ENCODE assay signal across 1 cellular context in the genomic region with DNA sequence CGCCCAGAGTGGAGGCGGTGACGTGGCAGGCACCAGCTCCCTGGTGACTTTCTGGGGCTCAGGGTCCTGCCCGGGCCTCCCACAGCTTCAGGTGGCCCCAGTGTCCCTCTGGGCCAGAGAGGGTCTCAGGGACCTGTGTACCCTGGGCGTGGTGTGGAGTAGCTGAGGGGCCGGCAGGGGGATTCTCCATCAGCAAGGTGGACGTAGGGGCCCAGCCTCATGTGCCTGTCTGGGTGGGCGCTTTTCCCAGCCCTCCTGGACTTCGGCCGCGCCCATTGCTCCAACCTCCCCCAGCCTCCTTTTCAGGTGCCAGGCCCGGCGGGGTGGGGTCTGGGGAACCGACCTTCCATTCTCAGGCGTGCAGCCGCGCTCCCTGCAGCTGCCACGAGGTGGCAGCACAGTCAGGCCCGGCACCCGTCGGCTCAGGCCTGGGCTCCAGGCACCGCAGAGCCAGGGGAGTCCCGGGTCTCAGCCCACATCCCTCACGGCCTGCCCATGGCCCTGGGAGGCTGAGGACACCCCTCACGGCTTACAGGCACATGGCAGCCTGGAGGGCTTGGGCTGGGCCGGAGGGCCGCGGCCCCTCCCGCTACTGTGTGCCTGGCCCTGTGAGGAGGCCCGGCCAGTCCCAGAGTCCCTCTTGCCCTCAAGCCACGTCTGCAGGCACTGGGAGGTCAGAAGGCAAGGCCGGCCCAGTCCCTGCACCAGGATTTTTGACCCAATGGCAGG.
TF ChIP-seq lines count a peak whose summit lies in the region.

No MANE protein-coding gene starts in this region.

TF ChIP-seq in HepG2, 621 proteins besides CTCF, POLR2A, EP300 and RAD21 (continued from another document and continues in another):
- TF ChIP-seq, protein P1, sequence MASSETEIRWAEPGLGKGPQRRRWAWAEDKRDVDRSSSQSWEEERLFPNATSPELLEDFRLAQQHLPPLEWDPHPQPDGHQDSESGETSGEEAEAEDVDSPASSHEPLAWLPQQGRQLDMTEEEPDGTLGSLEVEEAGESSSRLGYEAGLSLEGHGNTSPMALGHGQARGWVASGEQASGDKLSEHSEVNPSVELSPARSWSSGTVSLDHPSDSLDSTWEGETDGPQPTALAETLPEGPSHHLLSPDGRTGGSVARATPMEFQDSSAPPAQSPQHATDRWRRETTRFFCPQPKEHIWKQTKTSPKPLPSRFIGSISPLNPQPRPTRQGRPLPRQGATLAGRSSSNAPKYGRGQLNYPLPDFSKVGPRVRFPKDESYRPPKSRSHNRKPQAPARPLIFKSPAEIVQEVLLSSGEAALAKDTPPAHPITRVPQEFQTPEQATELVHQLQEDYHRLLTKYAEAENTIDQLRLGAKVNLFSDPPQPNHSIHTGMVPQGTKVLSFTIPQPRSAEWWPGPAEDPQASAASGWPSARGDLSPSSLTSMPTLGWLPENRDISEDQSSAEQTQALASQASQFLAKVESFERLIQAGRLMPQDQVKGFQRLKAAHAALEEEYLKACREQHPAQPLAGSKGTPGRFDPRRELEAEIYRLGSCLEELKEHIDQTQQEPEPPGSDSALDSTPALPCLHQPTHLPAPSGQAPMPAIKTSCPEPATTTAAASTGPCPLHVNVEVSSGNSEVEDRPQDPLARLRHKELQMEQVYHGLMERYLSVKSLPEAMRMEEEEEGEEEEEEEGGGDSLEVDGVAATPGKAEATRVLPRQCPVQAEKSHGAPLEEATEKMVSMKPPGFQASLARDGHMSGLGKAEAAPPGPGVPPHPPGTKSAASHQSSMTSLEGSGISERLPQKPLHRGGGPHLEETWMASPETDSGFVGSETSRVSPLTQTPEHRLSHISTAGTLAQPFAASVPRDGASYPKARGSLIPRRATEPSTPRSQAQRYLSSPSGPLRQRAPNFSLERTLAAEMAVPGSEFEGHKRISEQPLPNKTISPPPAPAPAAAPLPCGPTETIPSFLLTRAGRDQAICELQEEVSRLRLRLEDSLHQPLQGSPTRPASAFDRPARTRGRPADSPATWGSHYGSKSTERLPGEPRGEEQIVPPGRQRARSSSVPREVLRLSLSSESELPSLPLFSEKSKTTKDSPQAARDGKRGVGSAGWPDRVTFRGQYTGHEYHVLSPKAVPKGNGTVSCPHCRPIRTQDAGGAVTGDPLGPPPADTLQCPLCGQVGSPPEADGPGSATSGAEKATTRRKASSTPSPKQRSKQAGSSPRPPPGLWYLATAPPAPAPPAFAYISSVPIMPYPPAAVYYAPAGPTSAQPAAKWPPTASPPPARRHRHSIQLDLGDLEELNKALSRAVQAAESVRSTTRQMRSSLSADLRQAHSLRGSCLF (CRISPR knock-in tag; IDR thresholded peaks at IDR 0.05; ENCODE audit: borderline replicate concordance), result no peak
- TF ChIP-seq CBX1 (IDR thresholded peaks at IDR 0.05; ENCODE audit: low read depth) (no peak), KDM6A (CRISPR knock-in tag; IDR thresholded peaks at IDR 0.05; ENCODE audit: low read depth) (no peak), ZNF180 (CRISPR knock-in tag; IDR thresholded peaks at IDR 0.05; ENCODE audit: borderline replicate concordance, low read depth) (no peak), ZNF350 (CRISPR knock-in tag; IDR thresholded peaks at IDR 0.05; ENCODE audit: borderline replicate concordance, low read depth) (peak; percentile 56; the same call in 1 of the 2 replicates), IKZF1 (IDR thresholded peaks at IDR 0.05) (no peak), HNRNPLL (IDR thresholded peaks at IDR 0.05; ENCODE audit: low read depth, low read length, poor library complexity, severe bottlenecking) (peak; percentile 16), SKI (IDR thresholded peaks at IDR 0.05; ENCODE audit: partially characterized antibody) (no peak), GATAD1 (CRISPR knock-in tag; IDR thresholded peaks at IDR 0.05) (no peak), ISL2 (CRISPR knock-in tag; IDR thresholded peaks at IDR 0.05) (no peak), ARID3A (IDR thresholded peaks at IDR 0.05; ENCODE audit: low read depth, low read length) (no peak), ZC3H13 (CRISPR knock-in tag; IDR thresholded peaks at IDR 0.05) (no peak), ZNF709 (CRISPR knock-in tag; IDR thresholded peaks at IDR 0.05) (no peak), TBP (CRISPR knock-in tag; IDR thresholded peaks at IDR 0.05) (no peak), DR1 (CRISPR knock-in tag; IDR thresholded peaks at IDR 0.05) (no peak), YY1 (IDR thresholded peaks at IDR 0.05; ENCODE audit: insufficient read depth, insufficient replicate concordance, low read depth, low read length) (peak; percentile 23), PHF20 (CRISPR knock-in tag; IDR thresholded peaks at IDR 0.05) (no peak), RARG (CRISPR knock-in tag; IDR thresholded peaks at IDR 0.05; ENCODE audit: low read depth) (no peak), ZBTB20 (CRISPR knock-in tag; IDR thresholded peaks at IDR 0.05; ENCODE audit: borderline replicate concordance, low read depth) (no peak), ZNF879 (CRISPR knock-in tag; IDR thresholded peaks at IDR 0.05) (no peak), KIAA2018 (CRISPR knock-in tag; IDR thresholded peaks at IDR 0.05; ENCODE audit: borderline replicate concordance) (no peak), ARNTL (CRISPR knock-in tag; IDR thresholded peaks at IDR 0.05) (no peak), HES4 (CRISPR knock-in tag; IDR thresholded peaks at IDR 0.05; ENCODE audit: borderline replicate concordance) (no peak), HOXD1 (CRISPR knock-in tag; IDR thresholded peaks at IDR 0.05) (no peak), MIXL1 (CRISPR knock-in tag; IDR thresholded peaks at IDR 0.05) (no peak), ZNF749 (CRISPR knock-in tag; IDR thresholded peaks at IDR 0.05; ENCODE audit: borderline replicate concordance) (no peak), TAF15 (IDR thresholded peaks at IDR 0.05; ENCODE audit: low read depth, low read length, poor library complexity, severe bottlenecking) (no peak), HNRNPK (IDR thresholded peaks at IDR 0.05; ENCODE audit: low read depth, low read length, poor library complexity, severe bottlenecking) (no peak), ZNF138 (CRISPR knock-in tag; IDR thresholded peaks at IDR 0.05; ENCODE audit: low read depth) (no peak), HOXA3 (CRISPR knock-in tag; IDR thresholded peaks at IDR 0.05) (no peak), TEAD3 (CRISPR knock-in tag; optimal IDR thresholded peaks at IDR 0.05; ENCODE audit: borderline replicate concordance) (no peak), NR1H2 (CRISPR knock-in tag; IDR thresholded peaks at IDR 0.05; ENCODE audit: borderline replicate concordance, low read depth) (no peak)
- TF ChIP-seq, protein P2, sequence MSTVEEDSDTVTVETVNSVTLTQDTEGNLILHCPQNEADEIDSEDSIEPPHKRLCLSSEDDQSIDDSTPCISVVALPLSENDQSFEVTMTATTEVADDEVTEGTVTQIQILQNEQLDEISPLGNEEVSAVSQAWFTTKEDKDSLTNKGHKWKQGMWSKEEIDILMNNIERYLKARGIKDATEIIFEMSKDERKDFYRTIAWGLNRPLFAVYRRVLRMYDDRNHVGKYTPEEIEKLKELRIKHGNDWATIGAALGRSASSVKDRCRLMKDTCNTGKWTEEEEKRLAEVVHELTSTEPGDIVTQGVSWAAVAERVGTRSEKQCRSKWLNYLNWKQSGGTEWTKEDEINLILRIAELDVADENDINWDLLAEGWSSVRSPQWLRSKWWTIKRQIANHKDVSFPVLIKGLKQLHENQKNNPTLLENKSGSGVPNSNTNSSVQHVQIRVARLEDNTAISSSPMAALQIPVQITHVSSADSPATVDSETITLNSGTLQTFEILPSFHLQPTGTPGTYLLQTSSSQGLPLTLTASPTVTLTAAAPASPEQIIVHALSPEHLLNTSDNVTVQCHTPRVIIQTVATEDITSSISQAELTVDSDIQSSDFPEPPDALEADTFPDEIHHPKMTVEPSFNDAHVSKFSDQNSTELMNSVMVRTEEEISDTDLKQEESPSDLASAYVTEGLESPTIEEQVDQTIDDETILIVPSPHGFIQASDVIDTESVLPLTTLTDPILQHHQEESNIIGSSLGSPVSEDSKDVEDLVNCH (CRISPR knock-in tag; IDR thresholded peaks at IDR 0.05), result no peak
- TF ChIP-seq, protein P3, sequence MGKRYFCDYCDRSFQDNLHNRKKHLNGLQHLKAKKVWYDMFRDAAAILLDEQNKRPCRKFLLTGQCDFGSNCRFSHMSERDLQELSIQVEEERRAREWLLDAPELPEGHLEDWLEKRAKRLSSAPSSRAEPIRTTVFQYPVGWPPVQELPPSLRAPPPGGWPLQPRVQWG (CRISPR knock-in tag; IDR thresholded peaks at IDR 0.05; ENCODE audit: borderline replicate concordance, low read depth), result no peak
- TF ChIP-seq, protein P4, sequence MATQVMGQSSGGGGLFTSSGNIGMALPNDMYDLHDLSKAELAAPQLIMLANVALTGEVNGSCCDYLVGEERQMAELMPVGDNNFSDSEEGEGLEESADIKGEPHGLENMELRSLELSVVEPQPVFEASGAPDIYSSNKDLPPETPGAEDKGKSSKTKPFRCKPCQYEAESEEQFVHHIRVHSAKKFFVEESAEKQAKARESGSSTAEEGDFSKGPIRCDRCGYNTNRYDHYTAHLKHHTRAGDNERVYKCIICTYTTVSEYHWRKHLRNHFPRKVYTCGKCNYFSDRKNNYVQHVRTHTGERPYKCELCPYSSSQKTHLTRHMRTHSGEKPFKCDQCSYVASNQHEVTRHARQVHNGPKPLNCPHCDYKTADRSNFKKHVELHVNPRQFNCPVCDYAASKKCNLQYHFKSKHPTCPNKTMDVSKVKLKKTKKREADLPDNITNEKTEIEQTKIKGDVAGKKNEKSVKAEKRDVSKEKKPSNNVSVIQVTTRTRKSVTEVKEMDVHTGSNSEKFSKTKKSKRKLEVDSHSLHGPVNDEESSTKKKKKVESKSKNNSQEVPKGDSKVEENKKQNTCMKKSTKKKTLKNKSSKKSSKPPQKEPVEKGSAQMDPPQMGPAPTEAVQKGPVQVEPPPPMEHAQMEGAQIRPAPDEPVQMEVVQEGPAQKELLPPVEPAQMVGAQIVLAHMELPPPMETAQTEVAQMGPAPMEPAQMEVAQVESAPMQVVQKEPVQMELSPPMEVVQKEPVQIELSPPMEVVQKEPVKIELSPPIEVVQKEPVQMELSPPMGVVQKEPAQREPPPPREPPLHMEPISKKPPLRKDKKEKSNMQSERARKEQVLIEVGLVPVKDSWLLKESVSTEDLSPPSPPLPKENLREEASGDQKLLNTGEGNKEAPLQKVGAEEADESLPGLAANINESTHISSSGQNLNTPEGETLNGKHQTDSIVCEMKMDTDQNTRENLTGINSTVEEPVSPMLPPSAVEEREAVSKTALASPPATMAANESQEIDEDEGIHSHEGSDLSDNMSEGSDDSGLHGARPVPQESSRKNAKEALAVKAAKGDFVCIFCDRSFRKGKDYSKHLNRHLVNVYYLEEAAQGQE (IDR thresholded peaks at IDR 0.05; ENCODE audit: borderline replicate concordance in 1 of 2, low read depth in 1 of 2, low read length in 2 of 2), result no peak
